ENCODE assay signal across 1 cellular context in the genomic region with DNA sequence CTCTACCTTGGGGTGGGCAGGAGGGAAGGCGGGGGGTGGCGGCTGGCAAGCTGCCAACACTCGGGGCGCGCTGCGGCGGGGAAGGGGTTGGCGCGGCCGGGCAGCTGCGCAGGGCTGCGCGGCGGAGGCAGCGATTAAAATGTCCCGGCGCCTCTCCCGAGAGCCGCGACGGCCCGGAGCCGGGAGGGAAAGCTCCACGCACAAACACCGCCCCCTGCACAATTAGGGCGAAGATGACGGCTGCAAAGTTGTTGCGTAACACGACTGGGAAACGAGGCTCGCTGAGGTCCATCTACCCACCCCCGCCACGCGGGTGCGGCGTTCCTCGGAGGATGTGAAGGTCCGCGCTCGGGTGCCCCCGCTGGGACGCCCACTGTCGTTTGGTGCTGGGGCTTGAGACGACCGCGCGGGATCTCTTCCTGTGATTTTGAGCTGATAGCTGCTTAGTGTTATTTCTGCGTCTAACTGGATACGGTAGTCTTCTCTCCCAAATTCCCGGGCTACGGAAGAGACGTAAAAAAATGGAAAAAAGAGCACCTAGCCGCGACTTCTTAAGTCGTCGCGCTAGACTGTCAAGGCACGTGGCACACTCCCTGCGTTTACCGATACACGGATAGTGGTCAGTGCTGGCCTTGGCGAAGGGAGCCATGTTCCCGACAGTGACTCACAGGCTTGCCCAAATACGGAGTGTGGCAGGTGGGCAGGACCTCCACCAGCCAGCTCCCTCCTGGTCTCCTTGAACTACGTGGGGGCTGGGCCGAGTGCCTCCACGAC.
TF ChIP-seq lines count a peak whose summit lies in the region.

No MANE protein-coding gene starts in this region.

TF ChIP-seq in HepG2, 621 proteins besides CTCF, POLR2A, EP300 and RAD21 (continued from another document and continues in another):
- TF ChIP-seq CENPT (CRISPR knock-in tag; IDR thresholded peaks at IDR 0.05; ENCODE audit: low read depth) (no peak), ZBTB8A (CRISPR knock-in tag; IDR thresholded peaks at IDR 0.05; ENCODE audit: borderline replicate concordance, low read depth) (no peak), MATR3 (CRISPR knock-in tag; IDR thresholded peaks at IDR 0.05) (no peak), ERF (CRISPR knock-in tag; IDR thresholded peaks at IDR 0.05) (no peak), ZNF263 (CRISPR knock-in tag; IDR thresholded peaks at IDR 0.05) (0 out of 2 replicates have a peak, but pooled peaks have one; percentile 14), REPIN1 (CRISPR knock-in tag; IDR thresholded peaks at IDR 0.05; ENCODE audit: borderline replicate concordance, low read depth) (peak; percentile 38; the same call in 1 of the 2 replicates), MEIS1 (CRISPR knock-in tag; IDR thresholded peaks at IDR 0.05; ENCODE audit: borderline replicate concordance) (no peak), IRF2 (CRISPR knock-in tag; IDR thresholded peaks at IDR 0.05) (peak; percentile 83), RBAK (CRISPR knock-in tag; IDR thresholded peaks at IDR 0.05) (no peak), ZSCAN21 (CRISPR knock-in tag; IDR thresholded peaks at IDR 0.05; ENCODE audit: borderline replicate concordance) (0 out of 2 replicates have a peak, but pooled peaks have one; percentile 47), MYPOP (CRISPR knock-in tag; IDR thresholded peaks at IDR 0.05) (no peak), ZNF292 (CRISPR knock-in tag; IDR thresholded peaks at IDR 0.05; ENCODE audit: borderline replicate concordance, low read depth) (0 out of 2 replicates have a peak, but pooled peaks have one; percentile 40), KMT2A (CRISPR knock-in tag; IDR thresholded peaks at IDR 0.05) (no peak; the same call in 1 of the 2 replicates), ZFP62 (CRISPR knock-in tag; IDR thresholded peaks at IDR 0.05) (no peak), TBL1XR1 (IDR thresholded peaks at IDR 0.05; ENCODE audit: borderline replicate concordance, low read length, partially characterized antibody) (no peak), SOX5 (CRISPR knock-in tag; IDR thresholded peaks at IDR 0.05; ENCODE audit: borderline replicate concordance) (peak; percentile 58; the same call in 1 of the 2 replicates), ZNF101 (CRISPR knock-in tag; IDR thresholded peaks at IDR 0.05; ENCODE audit: borderline replicate concordance, low read depth) (no peak), HIC2 (CRISPR knock-in tag; IDR thresholded peaks at IDR 0.05; ENCODE audit: low read depth) (0 out of 2 replicates have a peak, but pooled peaks have one; percentile 24), ARNTL (CRISPR knock-in tag; IDR thresholded peaks at IDR 0.05) (0 out of 2 replicates have a peak, but pooled peaks have one; percentile 2), CHD2 (IDR thresholded peaks at IDR 0.05; ENCODE audit: low read depth, low read length) (no peak), HOXA3 (CRISPR knock-in tag; IDR thresholded peaks at IDR 0.05) (peak; percentile 59), KDM2A (CRISPR knock-in tag; IDR thresholded peaks at IDR 0.05; ENCODE audit: borderline replicate concordance, low read depth) (peak; percentile 58; the same call in 1 of the 2 replicates), MAF1 (CRISPR knock-in tag; IDR thresholded peaks at IDR 0.05; ENCODE audit: borderline replicate concordance) (no peak), ZBTB7A (CRISPR knock-in tag; IDR thresholded peaks at IDR 0.05) (0 out of 2 replicates have a peak, but pooled peaks have one; percentile 30), ZNF816 (CRISPR knock-in tag; IDR thresholded peaks at IDR 0.05; ENCODE audit: borderline replicate concordance) (peak; percentile 34; the same call in 1 of the 2 replicates), KDM5A (IDR thresholded peaks at IDR 0.05; ENCODE audit: borderline replicate concordance, low read length) (no peak), AHDC1 (CRISPR knock-in tag; IDR thresholded peaks at IDR 0.05; ENCODE audit: borderline replicate concordance) (0 out of 2 replicates have a peak, but pooled peaks have one; percentile 49), ZBTB38 (CRISPR knock-in tag; IDR thresholded peaks at IDR 0.05) (peak; percentile 97), SMAD3 (CRISPR knock-in tag; IDR thresholded peaks at IDR 0.05) (peak; percentile 60)
- TF ChIP-seq, protein P1, sequence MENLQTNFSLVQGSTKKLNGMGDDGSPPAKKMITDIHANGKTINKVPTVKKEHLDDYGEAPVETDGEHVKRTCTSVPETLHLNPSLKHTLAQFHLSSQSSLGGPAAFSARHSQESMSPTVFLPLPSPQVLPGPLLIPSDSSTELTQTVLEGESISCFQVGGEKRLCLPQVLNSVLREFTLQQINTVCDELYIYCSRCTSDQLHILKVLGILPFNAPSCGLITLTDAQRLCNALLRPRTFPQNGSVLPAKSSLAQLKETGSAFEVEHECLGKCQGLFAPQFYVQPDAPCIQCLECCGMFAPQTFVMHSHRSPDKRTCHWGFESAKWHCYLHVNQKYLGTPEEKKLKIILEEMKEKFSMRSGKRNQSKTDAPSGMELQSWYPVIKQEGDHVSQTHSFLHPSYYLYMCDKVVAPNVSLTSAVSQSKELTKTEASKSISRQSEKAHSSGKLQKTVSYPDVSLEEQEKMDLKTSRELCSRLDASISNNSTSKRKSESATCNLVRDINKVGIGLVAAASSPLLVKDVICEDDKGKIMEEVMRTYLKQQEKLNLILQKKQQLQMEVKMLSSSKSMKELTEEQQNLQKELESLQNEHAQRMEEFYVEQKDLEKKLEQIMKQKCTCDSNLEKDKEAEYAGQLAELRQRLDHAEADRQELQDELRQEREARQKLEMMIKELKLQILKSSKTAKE (CRISPR knock-in tag; IDR thresholded peaks at IDR 0.05; ENCODE audit: borderline replicate concordance), result no peak; the same call in 1 of the 2 replicates
- TF ChIP-seq, protein P2, sequence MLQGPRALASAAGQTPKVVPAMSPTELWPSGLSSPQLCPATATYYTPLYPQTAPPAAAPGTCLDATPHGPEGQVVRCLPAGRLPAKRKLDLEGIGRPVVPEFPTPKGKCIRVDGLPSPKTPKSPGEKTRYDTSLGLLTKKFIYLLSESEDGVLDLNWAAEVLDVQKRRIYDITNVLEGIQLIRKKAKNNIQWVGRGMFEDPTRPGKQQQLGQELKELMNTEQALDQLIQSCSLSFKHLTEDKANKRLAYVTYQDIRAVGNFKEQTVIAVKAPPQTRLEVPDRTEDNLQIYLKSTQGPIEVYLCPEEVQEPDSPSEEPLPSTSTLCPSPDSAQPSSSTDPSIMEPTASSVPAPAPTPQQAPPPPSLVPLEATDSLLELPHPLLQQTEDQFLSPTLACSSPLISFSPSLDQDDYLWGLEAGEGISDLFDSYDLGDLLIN (CRISPR knock-in tag; IDR thresholded peaks at IDR 0.05; ENCODE audit: borderline replicate concordance), result peak; percentile 57; the same call in 1 of the 2 replicates
- TF ChIP-seq, protein P3, sequence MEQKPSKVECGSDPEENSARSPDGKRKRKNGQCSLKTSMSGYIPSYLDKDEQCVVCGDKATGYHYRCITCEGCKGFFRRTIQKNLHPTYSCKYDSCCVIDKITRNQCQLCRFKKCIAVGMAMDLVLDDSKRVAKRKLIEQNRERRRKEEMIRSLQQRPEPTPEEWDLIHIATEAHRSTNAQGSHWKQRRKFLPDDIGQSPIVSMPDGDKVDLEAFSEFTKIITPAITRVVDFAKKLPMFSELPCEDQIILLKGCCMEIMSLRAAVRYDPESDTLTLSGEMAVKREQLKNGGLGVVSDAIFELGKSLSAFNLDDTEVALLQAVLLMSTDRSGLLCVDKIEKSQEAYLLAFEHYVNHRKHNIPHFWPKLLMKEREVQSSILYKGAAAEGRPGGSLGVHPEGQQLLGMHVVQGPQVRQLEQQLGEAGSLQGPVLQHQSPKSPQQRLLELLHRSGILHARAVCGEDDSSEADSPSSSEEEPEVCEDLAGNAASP (CRISPR knock-in tag; IDR thresholded peaks at IDR 0.05; ENCODE audit: borderline replicate concordance), result peak; percentile 28
- TF ChIP-seq, protein P4, sequence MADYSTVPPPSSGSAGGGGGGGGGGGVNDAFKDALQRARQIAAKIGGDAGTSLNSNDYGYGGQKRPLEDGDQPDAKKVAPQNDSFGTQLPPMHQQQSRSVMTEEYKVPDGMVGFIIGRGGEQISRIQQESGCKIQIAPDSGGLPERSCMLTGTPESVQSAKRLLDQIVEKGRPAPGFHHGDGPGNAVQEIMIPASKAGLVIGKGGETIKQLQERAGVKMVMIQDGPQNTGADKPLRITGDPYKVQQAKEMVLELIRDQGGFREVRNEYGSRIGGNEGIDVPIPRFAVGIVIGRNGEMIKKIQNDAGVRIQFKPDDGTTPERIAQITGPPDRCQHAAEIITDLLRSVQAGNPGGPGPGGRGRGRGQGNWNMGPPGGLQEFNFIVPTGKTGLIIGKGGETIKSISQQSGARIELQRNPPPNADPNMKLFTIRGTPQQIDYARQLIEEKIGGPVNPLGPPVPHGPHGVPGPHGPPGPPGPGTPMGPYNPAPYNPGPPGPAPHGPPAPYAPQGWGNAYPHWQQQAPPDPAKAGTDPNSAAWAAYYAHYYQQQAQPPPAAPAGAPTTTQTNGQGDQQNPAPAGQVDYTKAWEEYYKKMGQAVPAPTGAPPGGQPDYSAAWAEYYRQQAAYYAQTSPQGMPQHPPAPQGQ (CRISPR knock-in tag; IDR thresholded peaks at IDR 0.05; ENCODE audit: borderline replicate concordance), result no peak; the same call in 1 of the 2 replicates
- TF ChIP-seq, protein P5, sequence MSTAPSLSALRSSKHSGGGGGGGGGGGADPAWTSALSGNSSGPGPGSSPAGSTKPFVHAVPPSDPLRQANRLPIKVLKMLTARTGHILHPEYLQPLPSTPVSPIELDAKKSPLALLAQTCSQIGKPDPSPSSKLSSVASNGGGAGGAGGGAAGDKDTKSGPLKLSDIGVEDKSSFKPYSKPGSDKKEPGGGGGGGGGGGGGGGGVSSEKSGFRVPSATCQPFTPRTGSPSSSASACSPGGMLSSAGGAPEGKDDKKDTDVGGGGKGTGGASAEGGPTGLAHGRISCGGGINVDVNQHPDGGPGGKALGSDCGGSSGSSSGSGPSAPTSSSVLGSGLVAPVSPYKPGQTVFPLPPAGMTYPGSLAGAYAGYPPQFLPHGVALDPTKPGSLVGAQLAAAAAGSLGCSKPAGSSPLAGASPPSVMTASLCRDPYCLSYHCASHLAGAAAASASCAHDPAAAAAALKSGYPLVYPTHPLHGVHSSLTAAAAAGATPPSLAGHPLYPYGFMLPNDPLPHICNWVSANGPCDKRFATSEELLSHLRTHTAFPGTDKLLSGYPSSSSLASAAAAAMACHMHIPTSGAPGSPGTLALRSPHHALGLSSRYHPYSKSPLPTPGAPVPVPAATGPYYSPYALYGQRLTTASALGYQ (CRISPR knock-in tag; IDR thresholded peaks at IDR 0.05), result no peak
- TF ChIP-seq, protein P6, sequence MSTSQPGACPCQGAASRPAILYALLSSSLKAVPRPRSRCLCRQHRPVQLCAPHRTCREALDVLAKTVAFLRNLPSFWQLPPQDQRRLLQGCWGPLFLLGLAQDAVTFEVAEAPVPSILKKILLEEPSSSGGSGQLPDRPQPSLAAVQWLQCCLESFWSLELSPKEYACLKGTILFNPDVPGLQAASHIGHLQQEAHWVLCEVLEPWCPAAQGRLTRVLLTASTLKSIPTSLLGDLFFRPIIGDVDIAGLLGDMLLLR (CRISPR knock-in tag; IDR thresholded peaks at IDR 0.05), result no peak
